ENCODE assay signal across 27 cellular contexts in the genomic region with DNA sequence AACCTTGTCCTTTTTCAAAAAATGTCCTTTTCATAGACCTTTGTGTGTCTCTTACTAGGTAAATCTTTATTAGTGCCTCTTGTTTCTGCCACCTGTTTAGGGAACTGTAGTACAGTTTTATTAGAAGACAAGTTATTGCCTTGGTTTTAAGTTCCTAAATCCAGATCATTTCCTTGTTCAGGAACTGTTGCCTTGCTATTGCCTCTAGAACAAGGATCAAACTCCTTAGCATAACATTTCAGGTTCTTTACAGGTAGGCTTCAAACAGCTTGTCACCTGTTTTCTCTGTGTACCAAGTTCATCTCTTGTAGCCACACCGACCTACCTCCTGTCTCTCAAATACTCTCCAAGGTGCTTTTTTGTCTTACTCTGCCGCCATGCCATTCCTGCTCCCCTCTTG.
"Had no signal": no experiment of that assay in that cellular context is flagged by ENCODE, and none has a peak within 500 bp of the region (broad histone marks: within the 10 kb centered on the region; RNA-seq: fewer than 3 reads in every experiment).

No MANE protein-coding gene starts in this region.

- H3K27me3 Mint-ChIP-seq: naive B cell; stimulated activated naive CD8-positive, alpha-beta T cell treated with anti-CD3 and anti-CD28 coated beads, Interleukin-15, Interleukin-2, amounts not matched to agents 100 ng/mL and 50 ng/mL, for 24 hours had no signal

- H3K27ac Mint-ChIP-seq: immature natural killer cell; stimulated activated naive CD8-positive, alpha-beta T cell treated with anti-CD3 and anti-CD28 coated beads, Interleukin-15, Interleukin-2, amounts not matched to agents 100 ng/mL and 50 ng/mL, for 24 hours had no signal

- H3K27ac ChIP-seq: heart left ventricle, left ventricle myocardium inferior, pancreas, prostate gland, skin epidermis, tibial nerve, upper lobe of left lung had no signal

- H3K4me3 ChIP-seq: heart left ventricle, left ventricle myocardium inferior, lung, pancreas, prostate gland, skin epidermis, tibial nerve, upper lobe of left lung had no signal

- H3K4me1 ChIP-seq: pancreas, prostate gland, upper lobe of left lung had no signal

- ATAC-seq: heart left ventricle, natural killer cell, pancreas, right cardiac atrium, sciatic nerve had no signal

- H3K36me3 Mint-ChIP-seq: immature natural killer cell, natural killer cell had no signal

- H3K27me3 ChIP-seq: heart left ventricle, pancreas, tibial nerve, upper lobe of left lung had no signal

- H3K36me3 ChIP-seq: left ventricle myocardium inferior, pancreas, prostate gland had no signal

- H3K4me3 Mint-ChIP-seq: immature natural killer cell; naive B cell; natural killer cell; stimulated activated naive CD8-positive, alpha-beta T cell treated with anti-CD3 and anti-CD28 coated beads, Interleukin-15, Interleukin-2, amounts not matched to agents 100 ng/mL and 50 ng/mL, for 24 hours had no signal

- DNase-seq: heart left ventricle; hypothalamus; immature natural killer cell; kidney; left ventricle myocardium inferior; mesendoderm; midbrain; naive B cell; natural killer cell; nucleus accumbens; pancreas; posterior cingulate gyrus; retina; right cardiac atrium; stimulated activated CD4-positive, alpha-beta T cell treated with anti-CD3 and anti-CD28 coated beads, Interleukin-12 subunit alpha, Interleukin-12 subunit beta, amount 100 ng/mL, for 4 hours; stimulated activated CD4-positive, alpha-beta T cell treated with anti-CD3 and anti-CD28 coated beads, Interleukin-15, amount 100 ng/mL, for 24 hours; stimulated activated CD4-positive, alpha-beta T cell treated with anti-CD3 and anti-CD28 coated beads, Interleukin-2, amount 100 ng/mL, for 24 hours; stimulated activated CD4-positive, alpha-beta T cell treated with anti-CD3 and anti-CD28 coated beads, Interleukin-4, amount 100 ng/mL, for 1 hour; stimulated activated naive CD4-positive, alpha-beta T cell; substantia nigra; upper lobe of left lung had no signal

- H3K9me3 Mint-ChIP-seq: immature natural killer cell; natural killer cell; stimulated activated naive CD8-positive, alpha-beta T cell treated with anti-CD3 and anti-CD28 coated beads, Interleukin-15, Interleukin-2, amounts not matched to agents 100 ng/mL and 50 ng/mL, for 24 hours had no signal

- H3K9me3 ChIP-seq: heart left ventricle, left ventricle myocardium inferior, pancreas, prostate gland, tibial nerve, upper lobe of left lung had no signal
